ENCODE assay signal across 8 cellular contexts in genomic region chr12:96907681-96908163, GRCh38. TPM values are rescaled to one million over a fixed set of nuclear protein-coding genes. Genes with fewer than 3 reads are reported as not detected.
DNase-seq lines count a peak whose midpoint lies in the region; ATAC-seq and TF ChIP-seq lines count a peak whose summit lies in the region.

No MANE protein-coding gene starts in this region.

- intact Hi-C loops in left colon (cut with DNase I, micrococcal nuclease) = no loop called here

- peak overlapping the region; percentile 88 for H3K9ac ChIP-seq in SK-N-MC (ENCODE audit: insufficient read length)

- DNase-seq in COR-L47 (lab: John Stamatoyannopoulos, UW) (peak; percentile 38), SK-N-MC (ENCODE audit: low read depth, low spot score) (no peak), cardiac fibroblast (ENCODE audit: low read depth in 2 of 2) (peak; percentile 24 to 46), left colon (peak in 1 of 2 donors; percentile 31), GDM1 (lab: John Stamatoyannopoulos, UW) (no peak)
- DNase-seq in stimulated activated naive CD8-positive, alpha-beta T cell treated with anti-CD3 and anti-CD28 coated beads, Interleukin-15, Interleukin-2, amounts not matched to agents 100 U/mL and 50 U/mL, for 24 hours = peak; percentile 27

- H3K9me3 ChIP-seq in SK-N-MC (ENCODE audit: low read depth, low read length) = no peaks in the 10 kb centered on the region

- H3K4me3 ChIP-seq in SK-N-MC (peak overlapping the region; percentile 79), cardiac fibroblast (replicated peaks in 1 of 2; ENCODE audit: low read depth in 2 of 2, low read length in 2 of 2) (peak overlapping the region; percentile 87 to 94)

- no peak for TF ChIP-seq CTCF in cardiac fibroblast (IDR thresholded peaks at IDR 0.05; ENCODE audit: low read depth, low read length)

- H3K36me3 ChIP-seq in SK-N-MC (ENCODE audit: insufficient read depth, low read length) = no peaks in the 10 kb centered on the region; the same call in 1 of the 2 replicates

- H3K27ac ChIP-seq in SK-N-MC = no peak overlapping the region

- ATAC-seq in GM19043 (IDR thresholded peaks at IDR 0.05; ENCODE audit: low read depth, unreplicated experiment) (peak; percentile 23), HG03280 (IDR thresholded peaks at IDR 0.05; ENCODE audit: unreplicated experiment) (peak; percentile 30), left colon (peak; percentile 52)
- ATAC-seq in stimulated activated naive CD8-positive, alpha-beta T cell treated with anti-CD3 and anti-CD28 coated beads, Interleukin-15, Interleukin-2, amounts not matched to agents 100 U/mL and 50 U/mL, for 24 hours = peak; percentile 10

RNA-seq across cellular contexts. Expression of gene NEDD1, which starts 0.7 kb away (rescaled TPM):
- 10 to 100 TPM; 13.1 to 13.6 TPM for total RNA-seq in left colon

Comparison
In these comparisons a context has a peak if more than half of its experiments do, and no peak if none do; other contexts are left out.
1. DNase-seq: peak in COR-L47 (single experiment), cardiac fibroblast (2 of 2) and stimulated activated naive CD8-positive, alpha-beta T cell treated with anti-CD3 and anti-CD28 coated beads, Interleukin-15, Interleukin-2, amounts not matched to agents 100 U/mL and 50 U/mL, for 24 hours (single experiment); none in SK-N-MC (single experiment) and GDM1 (single experiment).
2. Peak in every context shown above with its lines, with median percentiles within 50 percentile points of each other: ATAC-seq.